18 cellular contexts compared by ENCODE assay signal in the genomic region with DNA sequence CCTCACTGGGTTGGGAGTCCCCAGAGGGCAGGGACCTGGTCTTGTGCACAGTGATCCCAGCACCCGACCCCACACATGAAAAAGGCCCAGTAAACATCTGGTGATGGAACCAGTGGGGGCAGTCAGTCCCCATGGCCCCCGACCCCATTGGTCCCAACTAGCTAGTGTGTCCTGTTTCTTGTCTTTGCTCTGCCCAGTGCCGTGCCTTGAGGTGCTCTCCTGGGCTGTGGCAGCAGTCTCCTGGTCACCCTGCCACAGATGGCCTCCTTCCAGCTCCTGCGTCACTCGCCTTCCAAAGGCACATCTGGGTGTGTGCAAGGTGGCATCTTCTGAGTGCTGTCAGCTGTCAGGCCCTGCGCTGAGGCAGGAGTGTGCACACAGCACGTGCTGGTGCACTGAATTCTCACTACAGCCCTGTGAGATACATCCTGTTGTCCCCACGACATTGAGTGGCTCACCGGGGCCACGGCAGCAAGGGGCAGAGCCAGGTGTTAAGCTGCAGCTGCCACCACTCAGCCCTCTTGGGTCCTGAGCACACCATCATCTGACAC.
"Had no signal": no experiment of that assay in that cellular context is flagged by ENCODE, and none has a peak within 500 bp of the region (broad histone marks: within the 10 kb centered on the region; RNA-seq: fewer than 3 reads in every experiment).

No MANE protein-coding gene starts in this region.

- H3K9me3 Mint-ChIP-seq: activated naive CD4-positive, alpha-beta T cell treated with anti-CD3 and anti-CD28 coated beads, Interleukin-2, amount 50 U/mL, for 24 hours; activated T-helper 2 cell treated with anti-CD3 and anti-CD28 coated beads, Interferon-gamma antibody, Interleukin-2, Interleukin-4, amounts not matched to agents 10 μg/mL and 5 μg/mL and 100 μg/mL, durations not matched to agents 14 hours and 24 hours and 36 hours; naive thymus-derived CD8-positive, alpha-beta T cell had no signal

- H3K9ac ChIP-seq: parathyroid adenoma had no signal

- H3K27ac ChIP-seq: breast epithelium, neutrophil, parathyroid adenoma, tibial artery, vagina, VCaP had no signal

- H3K27me3 Mint-ChIP-seq: activated naive CD4-positive, alpha-beta T cell treated with anti-CD3 and anti-CD28 coated beads, Interleukin-2, amount 50 U/mL, for 24 hours; naive thymus-derived CD8-positive, alpha-beta T cell had no signal

- H3K4me3 Mint-ChIP-seq: activated naive CD4-positive, alpha-beta T cell treated with anti-CD3 and anti-CD28 coated beads, Interleukin-2, amount 50 U/mL, for 24 hours; naive thymus-derived CD8-positive, alpha-beta T cell had no signal

- H3K9me3 ChIP-seq: breast epithelium, neutrophil, tibial artery, vagina had no signal

- H3K27ac Mint-ChIP-seq: activated naive CD4-positive, alpha-beta T cell treated with anti-CD3 and anti-CD28 coated beads, Interleukin-2, amount 50 U/mL, for 24 hours; activated T-helper 2 cell treated with anti-CD3 and anti-CD28 coated beads, Interferon-gamma antibody, Interleukin-2, Interleukin-4, amounts not matched to agents 10 μg/mL and 5 μg/mL and 100 μg/mL, durations not matched to agents 14 hours and 24 hours and 36 hours; naive thymus-derived CD8-positive, alpha-beta T cell had no signal

- H3K4me3 ChIP-seq: breast epithelium, tibial artery, vagina had no signal

- DNase-seq: activated CD4-positive, alpha-beta T cell treated with anti-CD3 and anti-CD28 coated beads for 1 hour; activated CD4-positive, alpha-beta T cell treated with anti-CD3 and anti-CD28 coated beads, Interleukin-2, amount 50 U/mL, for 4 hours; cortex of kidney; mesendoderm; stimulated activated CD4-positive, alpha-beta T cell treated with anti-CD3 and anti-CD28 coated beads, Interleukin-1b, Interleukin-23, amount 100 ng/mL, for 48 hours; stimulated activated naive CD8-positive, alpha-beta T cell treated with anti-CD3 and anti-CD28 coated beads, Interleukin-15, Interleukin-2, amounts not matched to agents 100 U/mL and 50 U/mL, for 24 hours; substantia nigra; SW 1271; T-helper 2 cell had no signal

- H2AFZ ChIP-seq: parathyroid adenoma had no signal

- ATAC-seq: naive thymus-derived CD8-positive, alpha-beta T cell; stimulated activated naive CD8-positive, alpha-beta T cell treated with anti-CD3 and anti-CD28 coated beads, Interleukin-15, Interleukin-2, amounts not matched to agents 100 U/mL and 50 U/mL, for 24 hours had no signal

- H3K27me3 ChIP-seq: breast epithelium, neutrophil, tibial artery, vagina had no signal
